1 cellular context compared by ENCODE assay signal in the genomic region with DNA sequence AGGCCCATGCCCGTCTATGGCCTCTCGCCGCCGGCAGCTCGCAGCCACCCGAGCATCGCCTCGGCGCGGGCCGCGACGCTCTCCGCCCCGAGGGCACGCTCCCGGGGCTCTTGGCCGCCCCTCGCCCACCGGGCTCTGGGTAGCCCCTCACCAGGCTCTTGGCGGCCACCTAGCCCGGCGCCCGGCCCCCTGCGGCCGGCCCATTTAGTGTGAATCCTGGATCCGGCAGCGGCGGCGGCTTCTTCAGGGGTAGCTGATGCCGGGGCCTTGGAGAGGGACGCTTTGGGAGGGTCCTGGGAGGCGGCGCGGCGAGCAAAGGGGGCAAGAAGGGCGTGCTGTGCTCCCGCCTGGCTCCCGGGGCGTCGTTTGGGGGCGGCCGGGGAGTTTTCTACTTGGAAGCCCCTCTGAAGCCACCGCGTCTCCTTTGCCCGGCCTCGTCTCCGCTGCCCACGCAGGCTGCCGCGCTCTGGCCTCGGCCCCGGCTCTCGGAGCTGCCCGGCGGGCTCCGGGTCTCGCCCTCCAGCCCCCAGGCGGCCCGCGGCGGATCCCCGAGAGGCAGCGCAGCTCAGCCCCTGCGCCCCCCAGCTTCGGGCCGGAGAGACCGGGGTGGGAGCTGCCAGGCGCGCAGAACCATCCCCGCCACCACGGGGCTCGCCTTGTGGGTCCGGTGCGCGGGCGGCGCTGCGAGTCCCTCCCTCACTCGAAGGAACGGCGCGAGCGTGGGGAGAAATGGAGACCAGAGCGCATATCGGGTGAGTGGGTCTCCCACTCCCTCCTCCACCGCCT.
TF ChIP-seq lines count a peak whose summit lies in the region.

No MANE protein-coding gene starts in this region.

TF ChIP-seq in endothelial cell of umbilical vein, 7 proteins besides CTCF, POLR2A, EP300 and RAD21:
- TF ChIP-seq EZH2 (IDR thresholded peaks at IDR 0.05; ENCODE audit: borderline replicate concordance, low read depth, low read length, severe bottlenecking) (peak; percentile 49), JUN (IDR thresholded peaks at IDR 0.05; ENCODE audit: borderline replicate concordance, insufficient read depth, insufficient read length, low read depth) (no peak)
- TF ChIP-seq, protein P1, sequence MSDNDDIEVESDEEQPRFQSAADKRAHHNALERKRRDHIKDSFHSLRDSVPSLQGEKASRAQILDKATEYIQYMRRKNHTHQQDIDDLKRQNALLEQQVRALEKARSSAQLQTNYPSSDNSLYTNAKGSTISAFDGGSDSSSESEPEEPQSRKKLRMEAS (IDR thresholded peaks at IDR 0.05; ENCODE audit: insufficient read depth, insufficient read length), result no peak
